Comparison of ENCODE assay signal across 20 cellular contexts in genomic region chr13:73535341-73535740, GRCh38.
"Had no signal": no experiment of that assay in that cellular context is flagged by ENCODE, and none has a peak within 500 bp of the region (broad histone marks: within the 10 kb centered on the region; RNA-seq: fewer than 3 reads in every experiment).

No MANE protein-coding gene starts in this region.

- H3K4me1 ChIP-seq: parathyroid adenoma, prostate gland, right lobe of liver, spleen had no signal

- DNase-seq: effector CD4-positive, alpha-beta T cell; endodermal cell; heart left ventricle; hippocampal formation; kidney glomerular epithelial cell; naive thymus-derived CD4-positive, alpha-beta T cell; nephron progenitor cell; retina; right lobe of liver; spleen; stimulated activated CD4-positive, alpha-beta T cell treated with anti-CD3 and anti-CD28 coated beads, Interleukin-15, amount 100 ng/mL, for 24 hours; stimulated activated CD4-positive, alpha-beta T cell treated with anti-CD3 and anti-CD28 coated beads, Interleukin-1b, Interleukin-23, amount 100 ng/mL, for 48 hours; stimulated activated CD4-positive, alpha-beta T cell treated with anti-CD3 and anti-CD28 coated beads, Interleukin-4, amount 100 ng/mL, for 4 hours; stimulated activated naive B cell treated with anti-CD40 and anti-IgM and Interleukin-4, amounts not matched to agents 10 μg/mL and 1 μg/mL and 100 μg/mL, for 72 hours; stimulated activated naive CD8-positive, alpha-beta T cell treated with anti-CD3 and anti-CD28 coated beads, Interleukin-15, amount 100 ng/mL, for 72 hours; transverse colon had no signal

- H3K36me3 ChIP-seq: heart left ventricle, prostate gland, right lobe of liver, spleen, thoracic aorta, transverse colon had no signal

- H3K9me3 ChIP-seq: heart left ventricle, prostate gland, right lobe of liver, spleen, thoracic aorta, transverse colon had no signal

- H3K27ac ChIP-seq: coronary artery, heart left ventricle, parathyroid adenoma, prostate gland, right lobe of liver, spleen, thoracic aorta, transverse colon had no signal

- H3K27me3 ChIP-seq: heart left ventricle, right lobe of liver, spleen, transverse colon had no signal

- ATAC-seq: heart left ventricle; naive thymus-derived CD4-positive, alpha-beta T cell; right lobe of liver; stimulated activated naive B cell treated with anti-CD40 and anti-IgM and Interleukin-4, amounts not matched to agents 10 μg/mL and 1 μg/mL and 100 μg/mL, for 72 hours; stimulated activated naive CD8-positive, alpha-beta T cell treated with anti-CD3 and anti-CD28 coated beads, Interleukin-15, amount 100 ng/mL, for 72 hours had no signal

- H3K4me3 ChIP-seq: coronary artery, heart left ventricle, prostate gland, right lobe of liver, spleen, thoracic aorta, transverse colon had no signal
